In the genomic region with DNA sequence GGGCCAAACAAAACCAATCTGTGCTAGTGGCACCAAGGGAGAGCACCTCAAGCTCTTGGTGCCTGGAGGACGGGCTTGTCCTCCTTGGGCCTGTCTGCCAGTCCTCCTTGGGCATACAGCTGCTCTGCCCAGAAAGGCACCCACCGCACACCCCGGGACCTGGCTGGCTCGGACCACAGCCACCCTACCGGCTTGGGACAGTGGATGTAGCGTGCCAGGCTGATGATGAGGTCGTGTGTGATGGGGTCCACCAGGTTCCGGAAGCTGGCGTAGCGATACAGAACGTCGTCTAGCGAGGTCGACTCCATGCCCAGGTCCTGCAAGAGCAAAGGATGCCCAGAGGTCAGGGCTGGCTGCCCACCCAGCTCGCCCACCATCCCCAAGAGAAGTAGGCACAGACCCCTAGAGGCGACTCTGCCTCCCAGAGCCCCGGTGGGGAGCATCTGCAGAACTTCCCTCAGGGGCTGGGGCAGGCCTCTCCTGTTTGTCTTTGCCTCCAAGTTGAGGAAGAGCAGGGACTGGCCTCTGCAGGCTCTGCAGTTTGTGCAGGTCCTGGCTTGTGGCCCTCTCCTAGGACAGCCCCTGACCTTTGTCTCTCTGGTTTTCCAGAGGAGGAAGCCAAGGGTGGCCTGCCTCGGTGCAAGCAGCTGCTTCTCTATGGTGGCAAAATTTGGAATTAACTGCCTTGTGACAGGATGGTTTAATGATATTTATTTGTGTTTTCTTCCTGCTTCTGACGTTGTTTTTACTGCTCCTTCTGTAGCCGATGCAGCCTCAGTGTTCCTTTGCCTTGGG, we compare ENCODE assay signal across 18 cellular contexts. TPM values are rescaled to one million over a fixed set of nuclear protein-coding genes. Genes with fewer than 3 reads are reported as not detected.
"Had no signal": no experiment of that assay in that cellular context is flagged by ENCODE, and none has a peak within 500 bp of the region (broad histone marks: within the 10 kb centered on the region; RNA-seq: fewer than 3 reads in every experiment).

No MANE protein-coding gene starts in this region.

- H3K27me3 ChIP-seq: esophagus muscularis mucosa, tibial artery, uterus had no signal

- H3K9me3 Mint-ChIP-seq: activated naive CD4-positive, alpha-beta T cell treated with anti-CD3 and anti-CD28 coated beads, Interleukin-2, amount 50 U/mL, for 24 hours; nephron had no signal

- H3K4me1 Mint-ChIP-seq: activated naive CD4-positive, alpha-beta T cell treated with anti-CD3 and anti-CD28 coated beads, Interleukin-2, amount 50 U/mL, for 24 hours had no signal

- H3K27ac Mint-ChIP-seq: activated naive CD4-positive, alpha-beta T cell treated with anti-CD3 and anti-CD28 coated beads, Interleukin-2, amount 50 U/mL, for 24 hours had no signal

- DNase-seq: activated CD4-positive, alpha-beta T cell treated with anti-CD3 and anti-CD28 coated beads, Interleukin-2, amount 50 U/mL, for 48 hours; activated effector memory CD4-positive, alpha-beta T cell treated with Interleukin-2 at 50 U/mL for 16 hours; dermis blood vessel endothelial cell; effector memory CD4-positive, alpha-beta T cell; lower lobe of right lung; nucleus accumbens; stimulated activated naive CD8-positive, alpha-beta T cell treated with anti-CD3 and anti-CD28 coated beads, Interleukin-15, Interleukin-2, amounts not matched to agents 100 U/mL and 50 U/mL, for 24 hours; substantia nigra; T-helper 2 cell; tibial artery; uterus had no signal

- H3K36me3 ChIP-seq: uterus had no signal

- H3K4me3 Mint-ChIP-seq: activated naive CD4-positive, alpha-beta T cell treated with anti-CD3 and anti-CD28 coated beads, Interleukin-2, amount 50 U/mL, for 24 hours; nephron had no signal

- H3K27ac ChIP-seq: esophagus muscularis mucosa, lower lobe of right lung, tibial artery, VCaP had no signal

- H3K4me1 ChIP-seq: uterus had no signal

- FAIRE-seq: astrocyte, bronchial epithelial cell, endothelial cell of umbilical vein had no signal

- ATAC-seq: lower lobe of right lung; stimulated activated naive CD8-positive, alpha-beta T cell treated with anti-CD3 and anti-CD28 coated beads, Interleukin-15, Interleukin-2, amounts not matched to agents 100 U/mL and 50 U/mL, for 24 hours had no signal

- H3K27me3 Mint-ChIP-seq: activated naive CD4-positive, alpha-beta T cell treated with anti-CD3 and anti-CD28 coated beads, Interleukin-2, amount 50 U/mL, for 24 hours had no signal

- H3K9me3 ChIP-seq: esophagus muscularis mucosa, lower lobe of right lung, tibial artery, uterus had no signal

- H3K36me3 Mint-ChIP-seq: activated naive CD4-positive, alpha-beta T cell treated with anti-CD3 and anti-CD28 coated beads, Interleukin-2, amount 50 U/mL, for 24 hours had no signal

- H3K4me3 ChIP-seq: esophagus muscularis mucosa, lower lobe of right lung, tibial artery, uterus had no signal

RNA-seq across cellular contexts. Expression of a gene that starts 29.7 kb away (rescaled TPM):
- total RNA-seq: bronchial epithelial cell had no signal
